In genomic region chr7:131077735-131078134, GRCh38 we compare ENCODE assay signal across 24 cellular contexts.
"Had no signal": no experiment of that assay in that cellular context is flagged by ENCODE, and none has a peak within 500 bp of the region (broad histone marks: within the 10 kb centered on the region; RNA-seq: fewer than 3 reads in every experiment).

No MANE protein-coding gene starts in this region.

- H2AFZ ChIP-seq: hepatocyte had no signal

- H3K79me2 ChIP-seq: hepatocyte had no signal

- H3K27ac ChIP-seq: cardiac muscle cell, left lung, upper lobe of right lung had no signal

- H3K9me3 Mint-ChIP-seq: activated B cell treated with CpG ODN at 0.5 μM for 24 hours; activated CD4-positive, alpha-beta memory T cell treated with anti-CD3 and anti-CD28 coated beads for 36 hours; activated naive CD4-positive, alpha-beta T cell treated with anti-CD3 and anti-CD28 coated beads for 36 hours; activated T-cell treated with anti-CD3 and anti-CD28 coated beads, Interleukin-2, amount 50 U/mL, for 72 hours; immature natural killer cell; natural killer cell treated with Interleukin-12 subunit alpha and Interleukin-12 subunit beta and Interleukin-15 and Interleukin-18, amount 100 ng/mL, for 72 hours; T-helper 1 cell treated with Interleukin-12 subunit alpha and Interleukin-12 subunit beta and Interleukin-4 antibody, amounts not matched to agents 30 μg/mL and 1 μg/mL, for 36 hours had no signal

- H3K9me3 ChIP-seq: body of pancreas, left lung, thyroid gland, upper lobe of right lung had no signal

- H3K4me3 Mint-ChIP-seq: activated B cell treated with CpG ODN at 0.5 μM for 24 hours; activated CD4-positive, alpha-beta memory T cell treated with anti-CD3 and anti-CD28 coated beads for 36 hours; activated naive CD4-positive, alpha-beta T cell treated with anti-CD3 and anti-CD28 coated beads for 36 hours; activated T-cell treated with anti-CD3 and anti-CD28 coated beads, Interleukin-2, amount 50 U/mL, for 72 hours; natural killer cell treated with Interleukin-12 subunit alpha and Interleukin-12 subunit beta and Interleukin-15 and Interleukin-18, amount 100 ng/mL, for 72 hours; T-helper 1 cell treated with Interleukin-12 subunit alpha and Interleukin-12 subunit beta and Interleukin-4 antibody, amounts not matched to agents 30 μg/mL and 1 μg/mL, for 36 hours had no signal

- H3K27ac Mint-ChIP-seq: activated B cell treated with CpG ODN at 0.5 μM for 24 hours; activated CD4-positive, alpha-beta memory T cell treated with anti-CD3 and anti-CD28 coated beads for 36 hours; activated T-cell treated with anti-CD3 and anti-CD28 coated beads, Interleukin-2, amount 50 U/mL, for 72 hours; natural killer cell treated with Interleukin-12 subunit alpha and Interleukin-12 subunit beta and Interleukin-15 and Interleukin-18, amount 100 ng/mL, for 72 hours; T-helper 1 cell treated with Interleukin-12 subunit alpha and Interleukin-12 subunit beta and Interleukin-4 antibody, amounts not matched to agents 30 μg/mL and 1 μg/mL, for 36 hours had no signal

- H3K27me3 ChIP-seq: body of pancreas, cardiac muscle cell, hepatocyte, left lung, thyroid gland, upper lobe of right lung had no signal

- H3K4me3 ChIP-seq: body of pancreas, cardiac muscle cell, hepatocyte, left lung, thyroid gland, upper lobe of right lung had no signal

- H3K36me3 ChIP-seq: cardiac muscle cell had no signal

- H3K36me3 Mint-ChIP-seq: immature natural killer cell; natural killer cell treated with Interleukin-12 subunit alpha and Interleukin-12 subunit beta and Interleukin-15 and Interleukin-18, amount 100 ng/mL, for 72 hours had no signal

- H3K27me3 Mint-ChIP-seq: activated B cell treated with CpG ODN at 0.5 μM for 24 hours; activated CD4-positive, alpha-beta memory T cell treated with anti-CD3 and anti-CD28 coated beads for 36 hours; natural killer cell treated with Interleukin-12 subunit alpha and Interleukin-12 subunit beta and Interleukin-15 and Interleukin-18, amount 100 ng/mL, for 72 hours had no signal

- DNase-seq: activated B cell treated with CpG ODN at 0.5 μM for 24 hours; activated CD4-positive, alpha-beta memory T cell treated with anti-CD3 and anti-CD28 coated beads for 36 hours; activated CD4-positive, alpha-beta T cell treated with anti-CD3 and anti-CD28 coated beads for 4 hours; activated effector memory CD4-positive, alpha-beta T cell treated with Interleukin-2 at 50 U/mL for 16 hours; activated naive CD4-positive, alpha-beta T cell treated with anti-CD3 and anti-CD28 coated beads for 36 hours; activated T-cell treated with anti-CD3 and anti-CD28 coated beads, Interleukin-2, amount 50 U/mL, for 72 hours; anterior cingulate cortex; body of pancreas; effector memory CD4-positive, alpha-beta T cell; glutamatergic neuron; immature natural killer cell; left lung; midbrain; nucleus accumbens; retina; stimulated activated CD4-positive, alpha-beta T cell treated with anti-CD3 and anti-CD28 coated beads, Interleukin-4, amount 100 ng/mL, for 24 hours; stimulated activated naive CD4-positive, alpha-beta T cell treated with Interleukin-2 at 50 U/mL for 16 hours; substantia nigra; thyroid gland; upper lobe of right lung had no signal
